Comparison of ENCODE assay signal across 1 cellular context in the genomic region with DNA sequence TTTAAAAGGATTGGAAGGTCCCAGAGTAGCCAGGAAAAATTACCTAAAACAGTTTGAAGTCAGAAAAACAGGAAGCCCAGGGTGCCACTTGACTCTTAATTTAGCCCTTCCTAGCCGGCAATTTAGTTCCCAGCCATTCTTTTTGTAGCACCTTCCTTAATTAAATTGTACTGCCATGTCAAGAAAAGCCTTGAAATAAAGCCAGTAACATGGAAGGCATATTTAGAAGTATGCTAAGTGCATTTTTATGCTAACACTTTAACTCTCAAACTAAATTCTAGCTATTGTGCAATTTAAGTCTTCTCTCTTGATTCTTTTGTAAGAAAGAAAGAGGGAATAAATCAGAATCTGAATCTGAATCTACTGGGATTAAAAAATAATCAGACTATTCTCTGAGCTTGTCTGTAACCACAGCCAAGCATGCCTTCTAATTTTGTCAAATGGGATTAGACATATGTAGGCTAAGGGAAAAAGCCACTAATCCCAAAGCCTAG.
TF ChIP-seq lines count a peak whose summit lies in the region.

No MANE protein-coding gene starts in this region.

TF ChIP-seq in K562, 482 proteins besides CTCF, POLR2A, EP300 and RAD21 (continued from another document):
- TF ChIP-seq, protein P1, sequence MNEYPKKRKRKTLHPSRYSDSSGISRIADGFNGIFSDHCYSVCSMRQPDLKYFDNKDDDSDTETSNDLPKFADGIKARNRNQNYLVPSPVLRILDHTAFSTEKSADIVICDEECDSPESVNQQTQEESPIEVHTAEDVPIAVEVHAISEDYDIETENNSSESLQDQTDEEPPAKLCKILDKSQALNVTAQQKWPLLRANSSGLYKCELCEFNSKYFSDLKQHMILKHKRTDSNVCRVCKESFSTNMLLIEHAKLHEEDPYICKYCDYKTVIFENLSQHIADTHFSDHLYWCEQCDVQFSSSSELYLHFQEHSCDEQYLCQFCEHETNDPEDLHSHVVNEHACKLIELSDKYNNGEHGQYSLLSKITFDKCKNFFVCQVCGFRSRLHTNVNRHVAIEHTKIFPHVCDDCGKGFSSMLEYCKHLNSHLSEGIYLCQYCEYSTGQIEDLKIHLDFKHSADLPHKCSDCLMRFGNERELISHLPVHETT (CRISPR knock-in tag; conservative IDR thresholded peaks at IDR 0.05 in 1 of 2, IDR thresholded peaks at IDR 0.05 in 1 of 2): no peak
- no peak for TF ChIP-seq CEBPG (CRISPR knock-in tag; IDR thresholded peaks at IDR 0.05)
- TF ChIP-seq CEBPG (tag; conservative IDR thresholded peaks at IDR 0.05 in 1 of 2, IDR thresholded peaks at IDR 0.05 in 1 of 2): 0 out of 4 replicates have a peak, but pooled peaks of 1 of the 2 experiments have one; percentile 22
